32 cellular contexts compared by ENCODE assay signal in genomic region chr2:215805493-215805892, GRCh38.
"Had no signal": no experiment of that assay in that cellular context is flagged by ENCODE, and none has a peak within 500 bp of the region (broad histone marks: within the 10 kb centered on the region; RNA-seq: fewer than 3 reads in every experiment).

No MANE protein-coding gene starts in this region.

- H3K4me1 ChIP-seq: adrenal gland, ascending aorta, body of pancreas, breast epithelium had no signal

- ATAC-seq: activated naive CD4-positive, alpha-beta T cell treated with anti-CD3 and anti-CD28 coated beads, Interleukin-2, amount 50 U/mL, for 72 hours; activated naive CD8-positive, alpha-beta T cell treated with anti-CD3 and anti-CD28 coated beads, Interleukin-2, amount 50 U/mL, for 24 hours; activated T-cell treated with anti-CD3 and anti-CD28 coated beads, Interleukin-2, amount 50 U/mL, for 4 hours; activated T-cell treated with anti-CD3 and anti-CD28 coated beads, Interleukin-2, amount 50 U/mL, for 72 hours; activated T-helper 17 cell treated with anti-CD3 and anti-CD28 coated beads, Interleukin-2, amount 50 U/mL, for 72 hours; body of pancreas had no signal

- H3K9me3 ChIP-seq: adrenal gland, body of pancreas, breast epithelium had no signal

- H3K27me3 ChIP-seq: adrenal gland, ascending aorta, body of pancreas, brain microvascular endothelial cell, breast epithelium, cardiac muscle cell had no signal

- H3K4me3 ChIP-seq: adrenal gland, ascending aorta, body of pancreas, breast epithelium, cardiac muscle cell had no signal

- DNase-seq: activated effector memory CD4-positive, alpha-beta T cell treated with anti-CD3 and anti-CD28 coated beads, Interleukin-2, amount 50 U/mL, for 16 hours; activated effector memory CD4-positive, alpha-beta T cell treated with Interleukin-2 at 50 U/mL for 16 hours; activated gamma-delta T cell; activated gamma-delta T cell treated with Interleukin-2 at 50 U/mL for 16 hours; activated naive CD4-positive, alpha-beta T cell; activated naive CD4-positive, alpha-beta T cell treated with anti-CD3 and anti-CD28 coated beads for 36 hours; activated naive CD4-positive, alpha-beta T cell treated with anti-CD3 and anti-CD28 coated beads, Interleukin-2, amount 10 ng/mL, durations not matched to agents 7 days and 5 days; activated naive CD4-positive, alpha-beta T cell treated with anti-CD3 and anti-CD28 coated beads, Interleukin-2, amount 50 U/mL, for 16 hours; activated naive CD4-positive, alpha-beta T cell treated with Interleukin-2 at 50 U/mL for 16 hours; activated naive CD8-positive, alpha-beta T cell treated with anti-CD3 and anti-CD28 coated beads for 36 hours; activated naive CD8-positive, alpha-beta T cell treated with anti-CD3 and anti-CD28 coated beads, Interleukin-2, amount 10 ng/mL, durations not matched to agents 7 days and 5 days; activated naive CD8-positive, alpha-beta T cell treated with anti-CD3 and anti-CD28 coated beads, Interleukin-2, amount 50 U/mL, for 24 hours; activated T-cell treated with anti-CD3 and anti-CD28 coated beads for 4 hours; activated T-cell treated with anti-CD3 and anti-CD28 coated beads, Interleukin-2, amount 50 U/mL, for 1 hour; activated T-cell treated with anti-CD3 and anti-CD28 coated beads, Interleukin-2, amount 50 U/mL, for 24 hours; activated T-cell treated with anti-CD3 and anti-CD28 coated beads, Interleukin-2, amount 50 U/mL, for 4 hours; activated T-cell treated with anti-CD3 and anti-CD28 coated beads, Interleukin-2, amount 50 U/mL, for 48 hours; activated T-cell treated with anti-CD3 and anti-CD28 coated beads, Interleukin-2, amount 50 U/mL, for 72 hours; adrenal gland; amniotic stem cell; anterior cingulate cortex; aorta; body of pancreas; brain microvascular endothelial cell; caudate nucleus; central memory CD4-positive, alpha-beta T cell; cerebellar nuclear complex had no signal

- H3K27ac ChIP-seq: adrenal gland, ascending aorta, body of pancreas, brain microvascular endothelial cell, breast epithelium, cardiac muscle cell had no signal

- H3K36me3 ChIP-seq: adrenal gland, ascending aorta, brain microvascular endothelial cell, breast epithelium, cardiac muscle cell had no signal
